Comparison of ENCODE assay signal across 22 cellular contexts in genomic region chr3:128411574-128412064, GRCh38. TPM values are rescaled to one million over a fixed set of nuclear protein-coding genes. Genes with fewer than 3 reads are reported as not detected.
DNase-seq lines count a peak whose midpoint lies in the region; ATAC-seq, FAIRE-seq and TF ChIP-seq lines count a peak whose summit lies in the region.
"Had no signal": no experiment of that assay in that cellular context is flagged by ENCODE, and none has a peak within 500 bp of the region (broad histone marks: within the 10 kb centered on the region; RNA-seq: fewer than 3 reads in every experiment).

No MANE protein-coding gene starts in this region.

- H3K27ac ChIP-seq in HepG2 (ENCODE audit: extremely low read length, insufficient read depth, low read length) (no peak overlapping the region), right lobe of liver (no peak overlapping the region), mesendoderm (ENCODE audit: low read depth, low read length) (no peak overlapping the region)
- H3K27ac ChIP-seq: HL-60, KMS-11, Peyer's patch had no signal

- no peak for FAIRE-seq in HepG2 (lab: Jason Lieb, UNC)
- FAIRE-seq: GM12878 had no signal

- no peaks in the 10 kb centered on the region for H3K36me3 Mint-ChIP-seq in WTC11

- in situ Hi-C loops in HepG2 (cut with HindIII; ENCODE audit: extremely low pct_ligation_motif_present, low pct_unique_long_range_greater_than_20kb), result no loop called here

- peak overlapping the region; percentile 77 for H2AK5ac ChIP-seq in mesendoderm (ENCODE audit: low read length)

- peak overlapping the region; percentile 34; the same call in 1 of the 2 replicates for H3K27ac Mint-ChIP-seq in WTC11

- no peak overlapping the region for H2AFZ ChIP-seq in HepG2 (ENCODE audit: low read length)

- no peak for TF ChIP-seq POLR2A in HepG2 (IDR thresholded peaks at IDR 0.05; ENCODE audit: insufficient read depth in 1 of 2, low read depth in 2 of 2, low read length in 2 of 2)
- TF ChIP-seq POLR2A in right lobe of liver (IDR thresholded peaks at IDR 0.05), result no peak

- H3K9me3 ChIP-seq in HepG2 (ENCODE audit: low read length) (no peaks in the 10 kb centered on the region), right lobe of liver (no peaks in the 10 kb centered on the region)
- H3K9me3 ChIP-seq: Peyer's patch had no signal

- no peaks in the 10 kb centered on the region for H3K79me2 ChIP-seq in HepG2 (ENCODE audit: insufficient read depth, low read length)
- no peaks in the 10 kb centered on the region for H3K79me2 ChIP-seq in mesendoderm (ENCODE audit: control insufficient read depth, insufficient read depth, low read length)

- H3K18ac ChIP-seq in mesendoderm (ENCODE audit: low read length), result no peak overlapping the region

- POLR2A ChIA-PET in HepG2 (lab: Yijun Ruan, JAX) (no interaction called here), WTC11 (lab: Charles Lee) (no interaction called here)

- no peaks in the 10 kb centered on the region for H3K9me3 Mint-ChIP-seq in WTC11

- WGBS in HepG2 (ENCODE audit: low lambda C conversion rate), result 74% methylated on average over 16 of the region's 18 CpGs
- 72% methylated on average over 3 of the region's 18 CpGs for WGBS in right lobe of liver (ENCODE audit: insufficient coverage, low coverage, low lambda C conversion rate, missing lambda C conversion rate)
- WGBS in mesendoderm (ENCODE audit: extremely low coverage, insufficient coverage, low lambda C conversion rate), result no CpG with 5 or more reads among the region's 18 CpGs

- no peak for DNase-seq in HepG2 (ENCODE audit: low spot score)
- DNase-seq in right lobe of liver, result no peak
- DNase-seq in WTC11 (ENCODE audit: low spot score), result no peak
- peak; percentile 58 for DNase-seq in mesendoderm
- DNase-seq in mesenteric fat pad (ENCODE audit: low spot score), result no peak
- DNase-seq in NCI-H1694 treated with DMSO at 0.1 percent for 48 hours (lab: John Stamatoyannopoulos, UW), result no peak
- DNase-seq in H4 (ENCODE audit: low spot score), result no peak
- DNase-seq: Calu3, NCI-H1092 treated with DMSO at 0.1 percent for 48 hours, NCI-H1694, NCI-H446 treated with DMSO at 0.1 percent for 48 hours, NCI-H774, Peyer's patch, Right ventricle myocardium superior had no signal

- no peak for TF ChIP-seq RAD21 in HepG2 (CRISPR knock-in tag; IDR thresholded peaks at IDR 0.05)

- no peak overlapping the region for H2BK120ac ChIP-seq in mesendoderm (ENCODE audit: low read depth, low read length)

- no peak for TF ChIP-seq EP300 in HepG2 (IDR thresholded peaks at IDR 0.05; ENCODE audit: low read depth in 2 of 2, low read length in 2 of 2)
- no peak for TF ChIP-seq EP300 in HepG2 (CRISPR knock-in tag; IDR thresholded peaks at IDR 0.05; ENCODE audit: borderline replicate concordance)

- no peaks in the 10 kb centered on the region for H3K27me3 Mint-ChIP-seq in WTC11 (ENCODE audit: low read depth)

- CTCF ChIA-PET in HepG2 (lab: Yijun Ruan, JAX; ENCODE audit: low intra/inter-chr PET ratio, low total read pairs) (no interaction called here), WTC11 (lab: Charles Lee) (interaction anchor here (0.8 to 2.2 kb wide), 3 partner anchors 14 to 86 kb away, joined by 3 to 10 read pairs (median 4); no protein-coding TSS in a partner anchor)

- H3K23ac ChIP-seq in mesendoderm (ENCODE audit: low read length), result no peak overlapping the region

- no peak overlapping the region for H3K4me2 ChIP-seq in HepG2 (ENCODE audit: low read depth, low read length)
- H3K4me2 ChIP-seq in mesendoderm (ENCODE audit: low read length), result no peak overlapping the region
- H3K4me2 ChIP-seq: KMS-11 had no signal

- no peak overlapping the region for H2BK15ac ChIP-seq in mesendoderm (replicated peaks; ENCODE audit: low read depth)

- ATAC-seq in HepG2 (no peak), right lobe of liver (no peak), WTC11 (no peak), HG03280 (IDR thresholded peaks at IDR 0.05; ENCODE audit: unreplicated experiment) (no peak)
- ATAC-seq: GM12878 had no signal

- H3K4ac ChIP-seq in mesendoderm (ENCODE audit: low read depth, low read length), result no peak overlapping the region

- H3K9ac ChIP-seq in HepG2 (ENCODE audit: insufficient read depth, low read depth, low read length) (no peak overlapping the region), mesendoderm (ENCODE audit: low read length) (peak overlapping the region; percentile 17)
- H3K9ac ChIP-seq: KMS-11 had no signal

- H3K4me3 ChIP-seq in HepG2 (replicated peaks in 1 of 3; ENCODE audit: insufficient read depth in 1 of 3, low read depth in 2 of 3, low read length in 3 of 3), result no peak overlapping the region
- H3K4me3 ChIP-seq in right lobe of liver, result no peak overlapping the region
- no peak overlapping the region for H3K4me3 ChIP-seq in mesendoderm (ENCODE audit: low read length)
- H3K4me3 ChIP-seq: GM12878, Peyer's patch had no signal

- TF ChIP-seq CTCF in HepG2 (CRISPR knock-in tag; IDR thresholded peaks at IDR 0.05) (no peak), right lobe of liver (IDR thresholded peaks at IDR 0.05) (no peak), WTC11 (IDR thresholded peaks at IDR 0.05) (no peak)

- no peak overlapping the region for H4K5ac ChIP-seq in mesendoderm (ENCODE audit: low read length)

- H4K8ac ChIP-seq in mesendoderm (ENCODE audit: low read depth, low read length), result no peak overlapping the region

- no peaks in the 10 kb centered on the region for H3K79me1 ChIP-seq in mesendoderm (ENCODE audit: low read length)

- 0 out of 2 replicates have a peak, but pooled peaks cover 4% of the 10 kb centered on the region for H4K20me1 ChIP-seq in HepG2 (ENCODE audit: insufficient read depth, low read length)

- intact Hi-C loops in HepG2 (cut with micrococcal nuclease; ENCODE audit: unreplicated experiment), result no loop called here
- intact Hi-C loops in right lobe of liver (cut with DNase I), result no loop called here

- no peak overlapping the region for H3K4me3 Mint-ChIP-seq in WTC11
- H3K4me3 Mint-ChIP-seq: CD14-positive monocyte had no signal

- no TSS peak for BruUV-seq in HepG2 (replicated peaks; lab: Mats Ljungman, UMichigan)

- H3K36me3 ChIP-seq in HepG2 (replicated peaks in 1 of 2; ENCODE audit: control insufficient read depth in 1 of 2, insufficient read depth in 2 of 2, low read length in 2 of 2) (0 out of 5 replicates have a peak, but pooled peaks cover 0 to 6% of the 10 kb centered on the region in 2 experiments), right lobe of liver (no peaks in the 10 kb centered on the region), mesendoderm (ENCODE audit: control insufficient read depth, insufficient read depth, low read length) (no peaks in the 10 kb centered on the region)
- H3K36me3 ChIP-seq: Peyer's patch had no signal

- peak overlapping the region; percentile 68 for H3K56ac ChIP-seq in mesendoderm (ENCODE audit: low read length)

- peak overlapping the region; percentile 85 for H2BK5ac ChIP-seq in mesendoderm (ENCODE audit: low read length)

- peaks cover 19% of the 10 kb centered on the region for H3K4me1 ChIP-seq in HepG2 (ENCODE audit: insufficient read depth, low read length)
- no peaks in the 10 kb centered on the region for H3K4me1 ChIP-seq in right lobe of liver
- peaks cover 7% of the 10 kb centered on the region for H3K4me1 ChIP-seq in mesendoderm (ENCODE audit: control insufficient read depth, low read depth, low read length)
- H3K4me1 ChIP-seq: Peyer's patch had no signal

- peaks cover 23% of the 10 kb centered on the region for H3K4me1 Mint-ChIP-seq in WTC11

- H3K27me3 ChIP-seq in HepG2 (ENCODE audit: control insufficient read depth in 1 of 2, insufficient read depth in 2 of 2, low read length in 2 of 2), result no peaks in the 10 kb centered on the region
- H3K27me3 ChIP-seq in right lobe of liver, result no peaks in the 10 kb centered on the region
- no peaks in the 10 kb centered on the region for H3K27me3 ChIP-seq in mesendoderm (ENCODE audit: insufficient read depth, low read length, poor library complexity)
- H3K27me3 ChIP-seq: Peyer's patch had no signal

TF ChIP-seq in HepG2, 621 proteins besides CTCF, POLR2A, EP300 and RAD21 (continues in another document):
- no peak for TF ChIP-seq PITX1 (CRISPR knock-in tag; IDR thresholded peaks at IDR 0.05)

TF ChIP-seq in WTC11, 78 proteins besides CTCF, POLR2A, EP300 and RAD21:
- TF ChIP-seq PRRX2 (CRISPR knock-in tag; IDR thresholded peaks at IDR 0.05) (no peak), FOXK1 (CRISPR knock-in tag; IDR thresholded peaks at IDR 0.05) (no peak), CBFB (CRISPR knock-in tag; IDR thresholded peaks at IDR 0.05; ENCODE audit: low read depth) (no peak)

RNA-seq across cellular contexts. Expression of gene DNAJB8, which starts 55.1 kb away (rescaled TPM):
- total RNA-seq in HepG2 (2016; rRNA removed; fragmentation: Illumina TruSeq; extraction: Trizol) (not detected in 2 replicates), right lobe of liver (not detected), WTC11 (2021) (not detected in 3 replicates), mesenteric fat pad (not detected)
- total RNA-seq in HepG2 (2016; cell fraction: cytosol; rRNA removed; fragmentation: Illumina TruSeq; extraction: Trizol; ENCODE audit: low read depth), result not detected in 2 replicates
- not detected in 2 replicates for total RNA-seq in HepG2 (2016; cell fraction: insoluble cytoplasmic fraction; rRNA removed; fragmentation: Illumina TruSeq; extraction: Trizol)
- total RNA-seq in HepG2 (2016; cell fraction: membrane; rRNA removed; fragmentation: Illumina TruSeq; extraction: Trizol), result not detected in 2 replicates
- total RNA-seq in HepG2 (2016; cell fraction: nucleus; rRNA removed; fragmentation: Illumina TruSeq; extraction: Trizol), result not detected in 2 replicates
- polyA plus RNA-seq in HepG2 (2011; rRNA removed), result not detected in 2 replicates
- polyA plus RNA-seq in HepG2 (2011; cell fraction: cytosol; rRNA removed), result not detected in 2 replicates
- polyA plus RNA-seq in HepG2 (2011; cell fraction: nucleus; rRNA removed), result not detected in 2 replicates
- not detected in 2 replicates for polyA plus RNA-seq in HepG2 (2012)
- polyA plus RNA-seq in HepG2 (2016; cell fraction: cytosol; fragmentation: Illumina TruSeq; extraction: Trizol; ENCODE audit: low read depth), result not detected in 2 replicates
- not detected in 2 replicates for polyA plus RNA-seq in HepG2 (2016; cell fraction: insoluble cytoplasmic fraction; fragmentation: Illumina TruSeq; extraction: Trizol; ENCODE audit: low read depth)
- not detected in 2 replicates for polyA plus RNA-seq in HepG2 (2016; cell fraction: membrane; fragmentation: Illumina TruSeq; extraction: Trizol; ENCODE audit: low read depth)
- polyA plus RNA-seq in HepG2 (2016; cell fraction: nucleus; fragmentation: Illumina TruSeq; extraction: Trizol; ENCODE audit: insufficient read depth, low read depth), result not detected in 2 replicates
- polyA minus RNA-seq in HepG2 (2011; rRNA and poly(A)+ RNA removed; ENCODE audit: low replicate concordance), result not detected in 2 replicates
- not detected in 2 replicates for polyA minus RNA-seq in HepG2 (2011; cell fraction: cytosol; rRNA and poly(A)+ RNA removed)
- not detected in 2 replicates for polyA minus RNA-seq in HepG2 (2011; cell fraction: nucleus; rRNA and poly(A)+ RNA removed)
- polyA plus RNA-seq in mesendoderm (2013, experiment 1 of 2), result not detected
- polyA plus RNA-seq in mesendoderm (2013, experiment 2 of 2), result not detected
- total RNA-seq in H4 (2014; rRNA removed; shearing (Covaris generic)), result not detected in 2 replicates
- total RNA-seq: A172, Calu3, G401, GM12878, MCF 10A, Peyer's patch, Right ventricle myocardium superior had no signal
- polyA plus RNA-seq: CD14-positive monocyte, GM12878 had no signal
